In genomic region chr11:88174627-88175003, GRCh38 we compare ENCODE assay signal across 8 cellular contexts. TPM values are rescaled to one million over a fixed set of nuclear protein-coding genes. Genes with fewer than 3 reads are reported as not detected.
A peak's percentile ranks its signal among the peaks of the same experiment; 100 is the strongest.
DNase-seq lines count a peak whose midpoint lies in the region; ATAC-seq and TF ChIP-seq lines count a peak whose summit lies in the region.

No MANE protein-coding gene starts in this region.

- POLR2A ChIA-PET in RWPE1 (lab: Yijun Ruan, JAX; ENCODE audit: low non-redundant PET), result interaction anchor here (0.6 kb wide), 1 partner anchor 8 kb away, joined by 3 read pairs; no protein-coding TSS in a partner anchor
- POLR2A ChIA-PET in MCF 10A (lab: Yijun Ruan, JAX), result interaction anchor here (0.6 to 6.3 kb wide), 21 partner anchors 9 to 850 kb away, joined by 3 to 50 read pairs (median 4); partner anchors contain the start of gene CTSC

- CTCF ChIA-PET in RWPE1 (lab: Yijun Ruan, JAX) (interaction anchor here (0.6 kb wide), 1 partner anchor 24 kb away, joined by 3 read pairs; no protein-coding TSS in a partner anchor), MCF 10A (lab: Yijun Ruan, JAX) (interaction anchor here (0.7 to 1.5 kb wide), 4 partner anchors 11 to 752 kb away, joined by 3 to 5 read pairs (median 4); no protein-coding TSS in a partner anchor)

- TF ChIP-seq CTCF in RWPE1 (conservative IDR thresholded peaks at IDR 0.05; ENCODE audit: low read depth), result no peak
- no peak for TF ChIP-seq CTCF in MCF 10A (IDR thresholded peaks at IDR 0.05; ENCODE audit: unreplicated experiment)

- DNase-seq in SKM-1 treated with dmso at 0.1 percent for 144 hours (lab: John Stamatoyannopoulos, UW; ENCODE audit: unreplicated experiment) (peak; percentile 37), SKM-1 (lab: John Stamatoyannopoulos, UW; ENCODE audit: unreplicated experiment) (no peak), RWPE1 (ENCODE audit: low spot score) (peak; percentile 71), MCF 10A (ENCODE audit: unreplicated experiment) (peak; percentile 91), iris pigment epithelial cell (ENCODE audit: low read depth) (peak; percentile 62), cerebellar nuclear complex (lab: John Stamatoyannopoulos, UW) (no peak)
- DNase-seq in stimulated activated CD4-positive, alpha-beta T cell treated with anti-CD3 and anti-CD28 coated beads, Interleukin-12 subunit alpha, Interleukin-12 subunit beta, amount 100 ng/mL, for 48 hours (ENCODE audit: low read depth in 2 of 3, low spot score in 1 of 3), result peak; percentile 24 to 54 (median 37)

- H3K4me3 Mint-ChIP-seq in MCF 10A (ENCODE audit: unreplicated experiment), result peak overlapping the region; percentile 85

- peak; percentile 48 for ATAC-seq in HG02798 (IDR thresholded peaks at IDR 0.05; ENCODE audit: poor library complexity, unreplicated experiment)

- peaks cover 40% of the 10 kb centered on the region for H3K4me1 Mint-ChIP-seq in MCF 10A (ENCODE audit: insufficient read depth, unreplicated experiment)

- no peaks in the 10 kb centered on the region for H3K36me3 Mint-ChIP-seq in MCF 10A (ENCODE audit: insufficient read depth, unreplicated experiment)

- H3K27ac ChIP-seq in RWPE1, result peak overlapping the region; percentile 99

- H3K27ac Mint-ChIP-seq in MCF 10A (ENCODE audit: low read depth, unreplicated experiment), result peak overlapping the region; percentile 91

- H3K9me3 Mint-ChIP-seq in MCF 10A (ENCODE audit: unreplicated experiment), result no peaks in the 10 kb centered on the region

- intact Hi-C loops in MCF 10A (cut with micrococcal nuclease), result loop anchor here (5.0 to 10.0 kb wide), 6 partner anchors 72 to 710 kb away; partner anchors contain the start of gene CTSC

- H3K27me3 Mint-ChIP-seq in MCF 10A (ENCODE audit: insufficient read depth, unreplicated experiment), result no peaks in the 10 kb centered on the region

- BruUV-seq in MCF 10A (replicated peaks; lab: Mats Ljungman, UMichigan), result no TSS peak

RNA-seq across cellular contexts. Expression of gene RAB38, which starts 0.6 kb away (rescaled TPM):
- total RNA-seq in MCF 10A (2022), result 77.7 and 80.9 TPM in 2 replicates

Comparison
In these comparisons a context has a peak if more than half of its experiments do, and no peak if none do; other contexts are left out.
1. DNase-seq: peak in SKM-1 treated with dmso at 0.1 percent for 144 hours (single experiment), RWPE1 (single experiment), MCF 10A (single experiment), iris pigment epithelial cell (single experiment) and stimulated activated CD4-positive, alpha-beta T cell treated with anti-CD3 and anti-CD28 coated beads, Interleukin-12 subunit alpha, Interleukin-12 subunit beta, amount 100 ng/mL, for 48 hours (3 of 3); none in SKM-1 (single experiment) and cerebellar nuclear complex (0 of 2).